Comparison of ENCODE assay signal across 21 cellular contexts in genomic region chr1:98340511-98340910, GRCh38.
DNase-seq lines count a peak whose midpoint lies in the region; ATAC-seq and TF ChIP-seq lines count a peak whose summit lies in the region.
"Had no signal": no experiment of that assay in that cellular context is flagged by ENCODE, and none has a peak within 500 bp of the region (broad histone marks: within the 10 kb centered on the region; RNA-seq: fewer than 3 reads in every experiment).

No MANE protein-coding gene starts in this region.

- DNase-seq in HS-5 (ENCODE audit: low read depth) (peak; percentile 70), astrocyte of the spinal cord (ENCODE audit: low read depth, low spot score) (peak; percentile 68), fibroblast of pulmonary artery (ENCODE audit: low read depth) (peak; percentile 48), NCI-H1694 (lab: John Stamatoyannopoulos, UW) (no peak)
- DNase-seq in activated naive CD4-positive, alpha-beta T cell treated with anti-CD3 and anti-CD28 coated beads, Interleukin-2, amount 50 U/mL, for 72 hours (ENCODE audit: low spot score in 2 of 2) = no peak
- DNase-seq: ACHN, AML-193, DMS79 treated with DMSO at 0.1 percent for 48 hours, GDM1, H9, NCI-H1417 treated with DMSO at 0.1 percent for 48 hours, NCI-H1930, NCI-H226, NCI-H524, PC-3, RPMI8226, SHP77 treated with DMSO at 0.1 percent for 48 hours, SK-N-SH had no signal

- no peak overlapping the region for H3K4me3 ChIP-seq in astrocyte of the spinal cord (ENCODE audit: low read depth, low read length)
- H3K4me3 ChIP-seq in fibroblast of pulmonary artery (replicated peaks; ENCODE audit: low read depth, low read length) = no peak overlapping the region

- ATAC-seq in GM18505 (IDR thresholded peaks at IDR 0.05; ENCODE audit: unreplicated experiment) (no peak), HG02840 (IDR thresholded peaks at IDR 0.05; ENCODE audit: low FRiP score, unreplicated experiment) (no peak)
- ATAC-seq in activated naive CD4-positive, alpha-beta T cell treated with anti-CD3 and anti-CD28 coated beads, Interleukin-2, amount 50 U/mL, for 72 hours = no peak
- ATAC-seq: PC-3 had no signal

- H3K36me3 Mint-ChIP-seq in activated naive CD4-positive, alpha-beta T cell treated with anti-CD3 and anti-CD28 coated beads, Interleukin-2, amount 50 U/mL, for 72 hours = no peaks in the 10 kb centered on the region
- H3K36me3 Mint-ChIP-seq: CD14-positive monocyte had no signal

- in situ Hi-C loops in astrocyte of the spinal cord (cut with HindIII; ENCODE audit: low sequenced_read_pairs) = no loop called here

- H3K27ac Mint-ChIP-seq in activated naive CD4-positive, alpha-beta T cell treated with anti-CD3 and anti-CD28 coated beads, Interleukin-2, amount 50 U/mL, for 72 hours = no peak overlapping the region
- H3K27ac Mint-ChIP-seq: CD14-positive monocyte, H9 had no signal

- no peak for TF ChIP-seq CTCF in astrocyte of the spinal cord (IDR thresholded peaks at IDR 0.05; ENCODE audit: low read depth, low read length)
- no peak for TF ChIP-seq CTCF in fibroblast of pulmonary artery (IDR thresholded peaks at IDR 0.05; ENCODE audit: low read length, missing control alignments)

- no peak for TF ChIP-seq POLR2A in GM18505 (IDR thresholded peaks at IDR 0.05; ENCODE audit: borderline replicate concordance, extremely low read depth, insufficient read depth, insufficient read length)

- H3K9me3 Mint-ChIP-seq in activated naive CD4-positive, alpha-beta T cell treated with anti-CD3 and anti-CD28 coated beads, Interleukin-2, amount 50 U/mL, for 72 hours = peaks cover 7 to 14% of the 10 kb centered on the region in 2 donors
- H3K9me3 Mint-ChIP-seq: H9 had no signal

Comparison
In these comparisons a context has a peak if more than half of its experiments do, and no peak if none do; other contexts are left out.
1. DNase-seq: peak in HS-5 (single experiment), astrocyte of the spinal cord (single experiment) and fibroblast of pulmonary artery (single experiment); none in activated naive CD4-positive, alpha-beta T cell treated with anti-CD3 and anti-CD28 coated beads, Interleukin-2, amount 50 U/mL, for 72 hours (0 of 2) and NCI-H1694 (single experiment).